ENCODE assay signal across 1 cellular context in the genomic region with DNA sequence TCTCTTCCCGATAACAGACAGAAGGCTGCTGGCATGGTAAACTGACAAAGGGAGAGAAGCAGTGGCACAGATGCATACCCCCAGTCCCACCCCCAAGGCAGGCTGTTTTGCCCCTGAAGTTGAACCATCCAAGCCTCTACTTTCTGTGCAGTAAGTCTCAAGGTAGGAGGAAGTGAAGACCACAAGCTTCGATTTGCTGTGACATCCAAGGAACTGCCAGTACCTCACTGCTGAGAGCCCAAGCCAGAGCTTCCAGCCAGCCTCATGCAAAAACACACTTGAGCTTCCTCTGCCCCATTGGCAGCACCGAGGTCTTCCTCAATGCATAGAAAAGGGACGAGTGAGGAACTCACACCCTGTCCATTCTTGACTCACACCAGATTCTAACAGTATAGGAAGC.
TF ChIP-seq lines count a peak whose summit lies in the region.

No MANE protein-coding gene starts in this region.

TF ChIP-seq in K562, 482 proteins besides CTCF, POLR2A, EP300 and RAD21:
- peak; percentile 5; the same call in 1 of the 2 replicates for TF ChIP-seq SPI1 (IDR thresholded peaks at IDR 0.05; ENCODE audit: borderline replicate concordance, low read depth, low read length)
